ENCODE assay signal across 18 cellular contexts in genomic region chr10:28684157-28684985, GRCh38. TPM values are rescaled to one million over a fixed set of nuclear protein-coding genes. Genes with fewer than 3 reads are reported as not detected.
A peak's percentile ranks its signal among the peaks of the same experiment; 100 is the strongest.
DNase-seq lines count a peak whose midpoint lies in the region; ATAC-seq and TF ChIP-seq lines count a peak whose summit lies in the region.
"Had no signal": no experiment of that assay in that cellular context is flagged by ENCODE, and none has a peak within 500 bp of the region (broad histone marks: within the 10 kb centered on the region; RNA-seq: fewer than 3 reads in every experiment).

No MANE protein-coding gene starts in this region.

- WGBS in mesendoderm (ENCODE audit: extremely low coverage, insufficient coverage, low lambda C conversion rate): no CpG with 5 or more reads among the region's 13 CpGs

- H2BK5ac ChIP-seq in mesendoderm (ENCODE audit: low read length): no peak overlapping the region

- H3K36me3 Mint-ChIP-seq in Calu3 (ENCODE audit: insufficient read depth, unreplicated experiment): peaks cover 52% of the 10 kb centered on the region
- no peaks in the 10 kb centered on the region for H3K36me3 Mint-ChIP-seq in natural killer cell

- H3K36me3 ChIP-seq in mesendoderm (ENCODE audit: control insufficient read depth, insufficient read depth, low read length): peaks cover 14% of the 10 kb centered on the region

- H3K4me1 Mint-ChIP-seq in Calu3 (ENCODE audit: low read depth, unreplicated experiment) (peaks cover 46% of the 10 kb centered on the region), natural killer cell (peaks cover 6 to 10% of the 10 kb centered on the region in 2 donors)

- CTCF ChIA-PET in Calu3 (lab: Charles Lee): no interaction called here

- no peaks in the 10 kb centered on the region for H3K79me1 ChIP-seq in mesendoderm (ENCODE audit: low read length)

- H3K27me3 ChIP-seq in mesendoderm (ENCODE audit: insufficient read depth, low read length, poor library complexity): no peaks in the 10 kb centered on the region
- H3K27me3 ChIP-seq: MG63 had no signal

- H3K4me3 Mint-ChIP-seq in Calu3 (ENCODE audit: low read depth, unreplicated experiment) (peak overlapping the region; percentile 32), natural killer cell (no peak overlapping the region)
- H3K4me3 Mint-ChIP-seq: CD4-positive, alpha-beta T cell had no signal

- no peak for ATAC-seq in natural killer cell
- no peak for ATAC-seq in HG03521 (IDR thresholded peaks at IDR 0.05; ENCODE audit: unreplicated experiment)

- in situ Hi-C loops in SK-MEL-5 (cut with HindIII; ENCODE audit: low pct_unique_long_range_greater_than_20kb, low sequenced_read_pairs): no loop called here

- H2AK5ac ChIP-seq in mesendoderm (ENCODE audit: low read length): no peak overlapping the region

- BruUV-seq in Calu3 (replicated peaks; lab: Mats Ljungman, UMichigan): no TSS peak

- H3K4me2 ChIP-seq in mesendoderm (ENCODE audit: low read length): no peak overlapping the region

- no peak overlapping the region for H4K5ac ChIP-seq in mesendoderm (ENCODE audit: low read length)

- TF ChIP-seq CTCF in Calu3 (IDR thresholded peaks at IDR 0.05; ENCODE audit: unreplicated experiment) (no peak), natural killer cell (IDR thresholded peaks at IDR 0.05) (no peak)

- H3K9me3 Mint-ChIP-seq in Calu3 (ENCODE audit: low read depth, unreplicated experiment): no peaks in the 10 kb centered on the region
- H3K9me3 Mint-ChIP-seq in natural killer cell: no peaks in the 10 kb centered on the region
- H3K9me3 Mint-ChIP-seq: CD4-positive, alpha-beta T cell had no signal

- H3K9ac ChIP-seq in mesendoderm (ENCODE audit: low read length): peak overlapping the region; percentile 22

- H3K56ac ChIP-seq in mesendoderm (ENCODE audit: low read length): peak overlapping the region; percentile 34

- intact Hi-C loops in Calu3 (cut with micrococcal nuclease; ENCODE audit: unreplicated experiment) (loop anchor here (2.0 kb wide), 1 partner anchor 200 kb away; no protein-coding TSS in a partner anchor), natural killer cell (cut with micrococcal nuclease) (no loop called here)

- H3K27ac Mint-ChIP-seq in Calu3 (ENCODE audit: unreplicated experiment) (peak overlapping the region; percentile 84), natural killer cell (no peak overlapping the region)
- H3K27ac Mint-ChIP-seq: CD4-positive, alpha-beta T cell had no signal

- peak overlapping the region; percentile 58 for H3K27ac ChIP-seq in mesendoderm (ENCODE audit: low read depth, low read length)

- peak overlapping the region; percentile 20 for H3K18ac ChIP-seq in mesendoderm (ENCODE audit: low read length)

- H3K4ac ChIP-seq in mesendoderm (ENCODE audit: low read depth, low read length): no peak overlapping the region

- H3K23ac ChIP-seq in mesendoderm (ENCODE audit: low read length): no peak overlapping the region

- no peak overlapping the region for H2BK120ac ChIP-seq in mesendoderm (ENCODE audit: low read depth, low read length)

- peaks cover 14% of the 10 kb centered on the region for H3K4me1 ChIP-seq in mesendoderm (ENCODE audit: control insufficient read depth, low read depth, low read length)

- H3K79me2 ChIP-seq in mesendoderm (ENCODE audit: control insufficient read depth, insufficient read depth, low read length): peaks cover 39% of the 10 kb centered on the region

- DNase-seq in DMS79 treated with DMSO at 0.1 percent for 48 hours (lab: John Stamatoyannopoulos, UW): peak; percentile 18
- DNase-seq in DMS79 (lab: John Stamatoyannopoulos, UW): no peak
- no peak for DNase-seq in Calu3
- DNase-seq in SK-MEL-5 (ENCODE audit: low read depth, low spot score): peak; percentile 46
- peak; percentile 63 for DNase-seq in mesendoderm
- no peak for DNase-seq in activated effector memory CD4-positive, alpha-beta T cell treated with Interleukin-2 at 50 U/mL for 16 hours
- DNase-seq in natural killer cell: no peak
- DNase-seq: 8988T; CD4-positive, alpha-beta T cell; H7; KG1; MG63; NCI-H1105; NCI-H187; NCI-H2171; NCI-H446 treated with DMSO at 0.1 percent for 48 hours; SHP77 had no signal

- no peak overlapping the region for H3K4me3 ChIP-seq in mesendoderm (ENCODE audit: low read length)
- H3K4me3 ChIP-seq: MG63 had no signal

- H3K27me3 Mint-ChIP-seq in Calu3 (ENCODE audit: unreplicated experiment) (no peaks in the 10 kb centered on the region), natural killer cell (ENCODE audit: low read depth in 2 of 2) (peaks cover 37 to 67% of the 10 kb centered on the region in 2 donors)

- H4K8ac ChIP-seq in mesendoderm (ENCODE audit: low read depth, low read length): no peak overlapping the region

- no peak overlapping the region for H2BK15ac ChIP-seq in mesendoderm (replicated peaks; ENCODE audit: low read depth)

RNA-seq across cellular contexts. Expression of gene BAMBI, which starts 7.0 kb away (rescaled TPM):
- 33.0 and 42.2 TPM in 2 replicates for total RNA-seq in Calu3 (2022)
- 288 and 335 TPM in 2 replicates for total RNA-seq in SK-MEL-5 (2014; rRNA removed; shearing (Covaris generic))
- polyA plus RNA-seq in SK-MEL-5 (2015; cell fraction: cytosol; rRNA removed): 241 and 282 TPM in 2 replicates
- 227 and 229 TPM in 2 replicates for polyA plus RNA-seq in SK-MEL-5 (2015; cell fraction: nucleus; rRNA removed)
- polyA plus RNA-seq in mesendoderm (2013, experiment 1 of 2): 43.7 TPM
- 40.0 TPM for polyA plus RNA-seq in mesendoderm (2013, experiment 2 of 2)
- under 1 TPM; 0.70 to 0.95 (median 0.94) TPM for total RNA-seq in natural killer cell

Comparison
In these comparisons a context has a peak if more than half of its experiments do, and no peak if none do; other contexts are left out.
1. DNase-seq: peak in DMS79 treated with DMSO at 0.1 percent for 48 hours (single experiment), SK-MEL-5 (single experiment) and mesendoderm (single experiment); none in DMS79 (single experiment), Calu3 (single experiment), activated effector memory CD4-positive, alpha-beta T cell treated with Interleukin-2 at 50 U/mL for 16 hours (single experiment) and natural killer cell (single experiment).
2. RNA of gene BAMBI, which starts 7.0 kb away (total RNA-seq): 288 to 335 TPM in SK-MEL-5 and 33.0 to 42.2 TPM in Calu3; 0.70 to 0.95 TPM in natural killer cell; every median in the first group is over 10 times any median in the second.